ENCODE assay signal across 10 cellular contexts in genomic region chr7:46932656-46933424, GRCh38.
A peak's percentile ranks its signal among the peaks of the same experiment; 100 is the strongest.
DNase-seq lines count a peak whose midpoint lies in the region; ATAC-seq and TF ChIP-seq lines count a peak whose summit lies in the region.
"Had no signal": no experiment of that assay in that cellular context is flagged by ENCODE, and none has a peak within 500 bp of the region (broad histone marks: within the 10 kb centered on the region; RNA-seq: fewer than 3 reads in every experiment).

No MANE protein-coding gene starts in this region.

- ATAC-seq in HG02798 (IDR thresholded peaks at IDR 0.05; ENCODE audit: poor library complexity, unreplicated experiment): no peak
- ATAC-seq: activated T-cell treated with anti-CD3 and anti-CD28 coated beads, Interleukin-2, amount 50 U/mL, for 72 hours had no signal

- no peaks in the 10 kb centered on the region for H3K27me3 ChIP-seq in BLaER1 treated with 17β-estradiol and CSF1 and Interleukin-3, amounts not matched to agents 10 nM and 100 nM

- TF ChIP-seq CTCF in progenitor cell of endocrine pancreas (IDR thresholded peaks at IDR 0.05; ENCODE audit: unreplicated experiment): no peak

- peak overlapping the region in 1 of 11 experiments; percentile 14; a peak in 1 of 22 replicates for H3K27ac ChIP-seq in BLaER1 treated with 17β-estradiol and CSF1 and Interleukin-3, amounts not matched to agents 10 nM and 100 nM

- DNase-seq in NCI-H446 treated with DMSO at 0.1 percent for 48 hours (lab: John Stamatoyannopoulos, UW) (peak; percentile 75), dedifferentiated amniotic fluid mesenchymal stem cell (ENCODE audit: extremely low spot score) (peak; percentile 98), myocyte (ENCODE audit: low read depth) (peak; percentile 90), progenitor cell of endocrine pancreas (ENCODE audit: low spot score, unreplicated experiment) (no peak), DMS153 (lab: John Stamatoyannopoulos, UW) (no peak)
- no peak for DNase-seq in stimulated activated CD4-positive, alpha-beta T cell treated with anti-CD3 and anti-CD28 coated beads, Interleukin-4, amount 100 ng/mL, for 24 hours
- DNase-seq: activated T-cell treated with anti-CD3 and anti-CD28 coated beads, Interleukin-2, amount 50 U/mL, for 72 hours; naive B cell had no signal

- no peak overlapping the region for H3K9ac ChIP-seq in BLaER1 treated with 17β-estradiol and CSF1 and Interleukin-3, amounts not matched to agents 10 nM and 100 nM

- H4K20me1 ChIP-seq in BLaER1 treated with 17β-estradiol and CSF1 and Interleukin-3, amounts not matched to agents 10 nM and 100 nM: no peaks in the 10 kb centered on the region

- H3K36me3 Mint-ChIP-seq in progenitor cell of endocrine pancreas (ENCODE audit: insufficient read depth): no peaks in the 10 kb centered on the region
- H3K36me3 Mint-ChIP-seq: naive B cell had no signal

- peaks cover 0 to 8% (median 0%) of the 10 kb centered on the region in 11 experiments; a peak in 4 of 22 replicates for H3K9me3 ChIP-seq in BLaER1 treated with 17β-estradiol and CSF1 and Interleukin-3, amounts not matched to agents 10 nM and 100 nM (replicated peaks in 1 of 11)

- H3K4me2 ChIP-seq in BLaER1 treated with 17β-estradiol and CSF1 and Interleukin-3, amounts not matched to agents 10 nM and 100 nM: peak overlapping the region in 6 of 11 experiments; percentile 4 to 25 (median 15); a peak in 6 of 22 replicates

- H3K4me1 ChIP-seq in BLaER1 treated with 17β-estradiol and CSF1 and Interleukin-3, amounts not matched to agents 10 nM and 100 nM: peaks cover 2 to 30% (median 10%) of the 10 kb centered on the region in 10 experiments; a peak in 16 of 20 replicates

- peaks cover 23% of the 10 kb centered on the region for H3K4me1 Mint-ChIP-seq in progenitor cell of endocrine pancreas (ENCODE audit: low read depth)
- H3K4me1 Mint-ChIP-seq: naive B cell had no signal

- H3K9me3 Mint-ChIP-seq in progenitor cell of endocrine pancreas (ENCODE audit: low read depth): peaks cover 4% of the 10 kb centered on the region

- no peaks in the 10 kb centered on the region for H3K36me3 ChIP-seq in BLaER1 treated with 17β-estradiol and CSF1 and Interleukin-3, amounts not matched to agents 10 nM and 100 nM

- H3K27ac Mint-ChIP-seq in progenitor cell of endocrine pancreas: no peak overlapping the region
- H3K27ac Mint-ChIP-seq: activated T-cell treated with anti-CD3 and anti-CD28 coated beads, Interleukin-2, amount 50 U/mL, for 72 hours; naive B cell had no signal

- H3K27me3 Mint-ChIP-seq in progenitor cell of endocrine pancreas: no peaks in the 10 kb centered on the region

- H3K4me3 Mint-ChIP-seq in progenitor cell of endocrine pancreas (ENCODE audit: low read depth): no peak overlapping the region
- H3K4me3 Mint-ChIP-seq: activated T-cell treated with anti-CD3 and anti-CD28 coated beads, Interleukin-2, amount 50 U/mL, for 72 hours; naive B cell had no signal

- H3K4me3 ChIP-seq in BLaER1 treated with 17β-estradiol and CSF1 and Interleukin-3, amounts not matched to agents 10 nM and 100 nM: no peak overlapping the region

Comparison
In these comparisons a context has a peak if more than half of its experiments do, and no peak if none do; other contexts are left out.
1. DNase-seq: peak in NCI-H446 treated with DMSO at 0.1 percent for 48 hours (single experiment), dedifferentiated amniotic fluid mesenchymal stem cell (single experiment) and myocyte (single experiment); none in progenitor cell of endocrine pancreas (single experiment), stimulated activated CD4-positive, alpha-beta T cell treated with anti-CD3 and anti-CD28 coated beads, Interleukin-4, amount 100 ng/mL, for 24 hours (single experiment) and DMS153 (single experiment).